Comparison of ENCODE assay signal across 3 cellular contexts in genomic region chr7:134280508-134280907, GRCh38.
"Had no signal": no experiment of that assay in that cellular context is flagged by ENCODE, and none has a peak within 500 bp of the region (broad histone marks: within the 10 kb centered on the region; RNA-seq: fewer than 3 reads in every experiment).

No MANE protein-coding gene starts in this region.

- DNase-seq: GDM1, GF-D8 had no signal

- H3K4me3 ChIP-seq: GM12878 had no signal
